In genomic region chr14:89648924-89649323, GRCh38 we compare ENCODE assay signal across 17 cellular contexts.
DNase-seq lines count a peak whose midpoint lies in the region; ATAC-seq, FAIRE-seq and TF ChIP-seq lines count a peak whose summit lies in the region.
"Had no signal": no experiment of that assay in that cellular context is flagged by ENCODE, and none has a peak within 500 bp of the region (broad histone marks: within the 10 kb centered on the region; RNA-seq: fewer than 3 reads in every experiment).

No MANE protein-coding gene starts in this region.

- TF ChIP-seq POLR2A in right lobe of liver (IDR thresholded peaks at IDR 0.05), result peak; percentile 26

- DNase-seq in activated naive CD8-positive, alpha-beta T cell treated with anti-CD3 and anti-CD28 coated beads, Interleukin-2, amount 50 U/mL, for 24 hours, result no peak
- no peak for DNase-seq in astrocyte (ENCODE audit: low read depth)
- DNase-seq in right lobe of liver, result no peak
- no peak for DNase-seq in stimulated activated naive CD8-positive, alpha-beta T cell treated with anti-CD3 and anti-CD28 coated beads, Interleukin-15, amount 100 ng/mL, for 72 hours
- DNase-seq in tibial artery, result no peak
- DNase-seq in AG08395 (ENCODE audit: low spot score), result no peak
- DNase-seq: ACHN; C1 segment of cervical spinal cord; CD4-positive, alpha-beta memory T cell; DMS79 treated with DMSO at 0.1 percent for 48 hours; EL had no signal

- WGBS in right lobe of liver (ENCODE audit: insufficient coverage, low coverage, low lambda C conversion rate, missing lambda C conversion rate), result 38% methylated on average over 5 of the region's 5 CpGs

- no peaks in the 10 kb centered on the region for H3K27me3 Mint-ChIP-seq in activated naive CD8-positive, alpha-beta T cell
- H3K27me3 Mint-ChIP-seq in activated naive CD8-positive, alpha-beta T cell treated with anti-CD3 and anti-CD28 coated beads, Interleukin-2, amount 50 U/mL, for 24 hours, result no peaks in the 10 kb centered on the region
- peaks cover 3% of the 10 kb centered on the region for H3K27me3 Mint-ChIP-seq in astrocyte (ENCODE audit: low read depth, unreplicated experiment)
- H3K27me3 Mint-ChIP-seq in stimulated activated naive CD8-positive, alpha-beta T cell treated with anti-CD3 and anti-CD28 coated beads, Interleukin-15, amount 100 ng/mL, for 72 hours, result peaks cover 6% of the 10 kb centered on the region
- H3K27me3 Mint-ChIP-seq: B cell; CD4-positive, alpha-beta memory T cell had no signal

- FAIRE-seq in astrocyte (lab: Jason Lieb, UNC), result no peak
- FAIRE-seq: G401.6, GM12892, H1 had no signal

- peak overlapping the region; percentile 69 for H3K27ac Mint-ChIP-seq in activated naive CD8-positive, alpha-beta T cell
- H3K27ac Mint-ChIP-seq in activated naive CD8-positive, alpha-beta T cell treated with anti-CD3 and anti-CD28 coated beads, Interleukin-2, amount 50 U/mL, for 24 hours, result no peak overlapping the region
- H3K27ac Mint-ChIP-seq in astrocyte (ENCODE audit: unreplicated experiment), result peak overlapping the region; percentile 44
- no peak overlapping the region for H3K27ac Mint-ChIP-seq in stimulated activated naive CD8-positive, alpha-beta T cell treated with anti-CD3 and anti-CD28 coated beads, Interleukin-15, amount 100 ng/mL, for 72 hours
- H3K27ac Mint-ChIP-seq: B cell; CD4-positive, alpha-beta memory T cell had no signal

- H3K4me2 ChIP-seq in astrocyte (ENCODE audit: low read length), result no peak overlapping the region

- H4K20me1 ChIP-seq in astrocyte (ENCODE audit: insufficient read depth, low read length), result no peaks in the 10 kb centered on the region

- H3K4me1 ChIP-seq in astrocyte (ENCODE audit: insufficient read depth, low read length) (no peaks in the 10 kb centered on the region), right lobe of liver (peaks cover 0 to 39% (median 5%) of the 10 kb centered on the region in 4 donors), tibial artery (no peaks in the 10 kb centered on the region)

- no peaks in the 10 kb centered on the region for H3K79me2 ChIP-seq in astrocyte (ENCODE audit: insufficient read depth, low read length)

- H3K27ac ChIP-seq in astrocyte (ENCODE audit: low read depth, low read length) (no peak overlapping the region), right lobe of liver (peak overlapping the region; percentile 53 to 87 (median 80)), tibial artery (no peak overlapping the region)

- no peak overlapping the region for H3K9ac ChIP-seq in astrocyte (ENCODE audit: low read length)

- peaks cover 22% of the 10 kb centered on the region for H3K4me1 Mint-ChIP-seq in activated naive CD8-positive, alpha-beta T cell (ENCODE audit: low read depth)
- peaks cover 29% of the 10 kb centered on the region for H3K4me1 Mint-ChIP-seq in activated naive CD8-positive, alpha-beta T cell treated with anti-CD3 and anti-CD28 coated beads, Interleukin-2, amount 50 U/mL, for 24 hours
- H3K4me1 Mint-ChIP-seq in astrocyte (ENCODE audit: low read depth, unreplicated experiment), result no peaks in the 10 kb centered on the region
- peaks cover 25% of the 10 kb centered on the region for H3K4me1 Mint-ChIP-seq in stimulated activated naive CD8-positive, alpha-beta T cell treated with anti-CD3 and anti-CD28 coated beads, Interleukin-15, amount 100 ng/mL, for 72 hours

- no peaks in the 10 kb centered on the region for H3K36me3 ChIP-seq in astrocyte (ENCODE audit: insufficient read depth, low read length)
- no peaks in the 10 kb centered on the region for H3K36me3 ChIP-seq in right lobe of liver
- no peaks in the 10 kb centered on the region for H3K36me3 ChIP-seq in tibial artery
- H3K36me3 ChIP-seq: HAP-1 had no signal

- H3K27me3 ChIP-seq in astrocyte (ENCODE audit: insufficient read depth, low read length) (no peaks in the 10 kb centered on the region), right lobe of liver (no peaks in the 10 kb centered on the region), tibial artery (no peaks in the 10 kb centered on the region)

- no peak overlapping the region for H2AFZ ChIP-seq in astrocyte (ENCODE audit: low read depth, low read length)

- TF ChIP-seq CTCF in astrocyte (IDR thresholded peaks at IDR 0.05; ENCODE audit: insufficient read depth, low read depth, low read length), result no peak
- TF ChIP-seq CTCF in right lobe of liver (IDR thresholded peaks at IDR 0.05), result no peak
- no peak for TF ChIP-seq CTCF in tibial artery (IDR thresholded peaks at IDR 0.05)

- no peaks in the 10 kb centered on the region for H3K36me3 Mint-ChIP-seq in activated naive CD8-positive, alpha-beta T cell
- H3K36me3 Mint-ChIP-seq in activated naive CD8-positive, alpha-beta T cell treated with anti-CD3 and anti-CD28 coated beads, Interleukin-2, amount 50 U/mL, for 24 hours (ENCODE audit: low read depth), result no peaks in the 10 kb centered on the region
- H3K36me3 Mint-ChIP-seq in astrocyte (ENCODE audit: low read depth, unreplicated experiment), result no peaks in the 10 kb centered on the region
- H3K36me3 Mint-ChIP-seq: CD4-positive, alpha-beta memory T cell had no signal

- H3K4me3 Mint-ChIP-seq in activated naive CD8-positive, alpha-beta T cell, result no peak overlapping the region
- H3K4me3 Mint-ChIP-seq in activated naive CD8-positive, alpha-beta T cell treated with anti-CD3 and anti-CD28 coated beads, Interleukin-2, amount 50 U/mL, for 24 hours, result no peak overlapping the region
- no peak overlapping the region for H3K4me3 Mint-ChIP-seq in astrocyte (ENCODE audit: unreplicated experiment)
- H3K4me3 Mint-ChIP-seq in stimulated activated naive CD8-positive, alpha-beta T cell treated with anti-CD3 and anti-CD28 coated beads, Interleukin-15, amount 100 ng/mL, for 72 hours, result no peak overlapping the region
- H3K4me3 Mint-ChIP-seq: B cell; CD4-positive, alpha-beta memory T cell had no signal

- H3K9me3 ChIP-seq in astrocyte (ENCODE audit: insufficient read depth, low read depth, low read length), result no peaks in the 10 kb centered on the region
- no peaks in the 10 kb centered on the region for H3K9me3 ChIP-seq in right lobe of liver
- H3K9me3 ChIP-seq in tibial artery, result no peaks in the 10 kb centered on the region
- H3K9me3 ChIP-seq: HAP-1 had no signal

- H3K9me3 Mint-ChIP-seq in activated naive CD8-positive, alpha-beta T cell (ENCODE audit: low read depth), result no peaks in the 10 kb centered on the region
- H3K9me3 Mint-ChIP-seq in activated naive CD8-positive, alpha-beta T cell treated with anti-CD3 and anti-CD28 coated beads, Interleukin-2, amount 50 U/mL, for 24 hours, result no peaks in the 10 kb centered on the region
- no peaks in the 10 kb centered on the region for H3K9me3 Mint-ChIP-seq in astrocyte (ENCODE audit: unreplicated experiment)
- H3K9me3 Mint-ChIP-seq in stimulated activated naive CD8-positive, alpha-beta T cell treated with anti-CD3 and anti-CD28 coated beads, Interleukin-15, amount 100 ng/mL, for 72 hours, result peaks cover 0 to 3% of the 10 kb centered on the region in 2 donors
- H3K9me3 Mint-ChIP-seq: CD4-positive, alpha-beta memory T cell had no signal

- ATAC-seq in activated naive CD8-positive, alpha-beta T cell treated with anti-CD3 and anti-CD28 coated beads, Interleukin-2, amount 50 U/mL, for 24 hours, result no peak
- peak; percentile 12 to 57 (median 34) for ATAC-seq in right lobe of liver
- no peak for ATAC-seq in stimulated activated naive CD8-positive, alpha-beta T cell treated with anti-CD3 and anti-CD28 coated beads, Interleukin-15, amount 100 ng/mL, for 72 hours

- intact Hi-C loops in right lobe of liver (cut with DNase I), result no loop called here
- intact Hi-C loops in tibial artery (cut with DNase I; ENCODE audit: low total_unique reads), result no loop called here

- H3K4me3 ChIP-seq in astrocyte (ENCODE audit: insufficient read depth, low read depth, low read length) (no peak overlapping the region), right lobe of liver (peak overlapping the region in 1 of 3 donors; percentile 12), tibial artery (no peak overlapping the region)
- H3K4me3 ChIP-seq: HAP-1 had no signal

Comparison
In these comparisons a context has a peak if more than half of its experiments do, and no peak if none do; other contexts are left out.
1. H3K27ac Mint-ChIP-seq: peak in activated naive CD8-positive, alpha-beta T cell (single experiment) and astrocyte (single experiment); none in activated naive CD8-positive, alpha-beta T cell treated with anti-CD3 and anti-CD28 coated beads, Interleukin-2, amount 50 U/mL, for 24 hours (single experiment) and stimulated activated naive CD8-positive, alpha-beta T cell treated with anti-CD3 and anti-CD28 coated beads, Interleukin-15, amount 100 ng/mL, for 72 hours (0 of 2).
2. ATAC-seq: peak in right lobe of liver (4 of 4); none in activated naive CD8-positive, alpha-beta T cell treated with anti-CD3 and anti-CD28 coated beads, Interleukin-2, amount 50 U/mL, for 24 hours (single experiment) and stimulated activated naive CD8-positive, alpha-beta T cell treated with anti-CD3 and anti-CD28 coated beads, Interleukin-15, amount 100 ng/mL, for 72 hours (single experiment).
3. H3K27ac ChIP-seq: peak in right lobe of liver (3 of 3); none in astrocyte (single experiment) and tibial artery (0 of 2).